1 cellular context compared by ENCODE assay signal in genomic region chr16:85010931-85011845, GRCh38.
TF ChIP-seq lines count a peak whose summit lies in the region.

ZDHHC7 (minus strand) TSS chr16:85011535; CDS start chr16:84990618, 20,917 bp downstream.

TF ChIP-seq in HepG2, 621 proteins besides CTCF, POLR2A, EP300 and RAD21 (continued from another document and continues in another):
- TF ChIP-seq KIAA2018 (CRISPR knock-in tag; IDR thresholded peaks at IDR 0.05; ENCODE audit: borderline replicate concordance): no peak; the same call in 1 of the 2 replicates
- TF ChIP-seq ZNF615 (CRISPR knock-in tag; IDR thresholded peaks at IDR 0.05; ENCODE audit: borderline replicate concordance): no peak
- TF ChIP-seq ZNF776 (CRISPR knock-in tag; IDR thresholded peaks at IDR 0.05): peak; percentile 97
- no peak for TF ChIP-seq ZNF326 (CRISPR knock-in tag; IDR thresholded peaks at IDR 0.05; ENCODE audit: borderline replicate concordance)
- peak; percentile 94 for TF ChIP-seq TAF1 (CRISPR knock-in tag; IDR thresholded peaks at IDR 0.05)
- no peak for TF ChIP-seq ZNF737 (CRISPR knock-in tag; IDR thresholded peaks at IDR 0.05; ENCODE audit: borderline replicate concordance)
- TF ChIP-seq SAP130 (CRISPR knock-in tag; IDR thresholded peaks at IDR 0.05; ENCODE audit: low read depth): peak; percentile 90
- peak; percentile 92 for TF ChIP-seq ZNF891 (CRISPR knock-in tag; IDR thresholded peaks at IDR 0.05)
- no peak for TF ChIP-seq TRIM24 (CRISPR knock-in tag; IDR thresholded peaks at IDR 0.05)
- peak; percentile 76; the same call in 1 of the 2 replicates for TF ChIP-seq ARNT2 (CRISPR knock-in tag; IDR thresholded peaks at IDR 0.05; ENCODE audit: low read depth)
- TF ChIP-seq NFATC3 (CRISPR knock-in tag; IDR thresholded peaks at IDR 0.05): no peak
- no peak for TF ChIP-seq RFXAP (CRISPR knock-in tag; IDR thresholded peaks at IDR 0.05; ENCODE audit: borderline replicate concordance)
- TF ChIP-seq ATF7 (IDR thresholded peaks at IDR 0.05): peak; percentile 93
- 0 out of 2 replicates have a peak, but pooled peaks have one; percentile 53 for TF ChIP-seq ATF7 (CRISPR knock-in tag; IDR thresholded peaks at IDR 0.05)
- no peak for TF ChIP-seq ZNF383 (CRISPR knock-in tag; IDR thresholded peaks at IDR 0.05; ENCODE audit: borderline replicate concordance)
- TF ChIP-seq SKIL (CRISPR knock-in tag; IDR thresholded peaks at IDR 0.05; ENCODE audit: borderline replicate concordance): no peak
- peak; percentile 91; the same call in 1 of the 2 replicates for TF ChIP-seq ZNF792 (CRISPR knock-in tag; IDR thresholded peaks at IDR 0.05)
- TF ChIP-seq CENPBD1 (CRISPR knock-in tag; IDR thresholded peaks at IDR 0.05; ENCODE audit: borderline replicate concordance, low read depth): no peak
- TF ChIP-seq SRSF1 (optimal IDR thresholded peaks at IDR 0.05; ENCODE audit: low read depth, low read length): peak; percentile 84
- TF ChIP-seq ZKSCAN5 (CRISPR knock-in tag; IDR thresholded peaks at IDR 0.05): no peak
- TF ChIP-seq ZNF484 (CRISPR knock-in tag; IDR thresholded peaks at IDR 0.05; ENCODE audit: borderline replicate concordance, low read depth): 0 out of 2 replicates have a peak, but pooled peaks have one; percentile 35
- TF ChIP-seq DDIT3 (CRISPR knock-in tag; IDR thresholded peaks at IDR 0.05): no peak
- no peak for TF ChIP-seq ZNF597 (CRISPR knock-in tag; IDR thresholded peaks at IDR 0.05)
- TF ChIP-seq ELK4 (CRISPR knock-in tag; IDR thresholded peaks at IDR 0.05; ENCODE audit: borderline replicate concordance): peak; percentile 31; the same call in 1 of the 2 replicates
- TF ChIP-seq SNAPC2 (CRISPR knock-in tag; IDR thresholded peaks at IDR 0.05): no peak; the same call in 1 of the 2 replicates
- no peak for TF ChIP-seq MBD4 (IDR thresholded peaks at IDR 0.05; ENCODE audit: borderline replicate concordance, low read length)
- TF ChIP-seq RXRA (CRISPR knock-in tag; IDR thresholded peaks at IDR 0.05): peak; percentile 18; the same call in 1 of the 2 replicates
- no peak for TF ChIP-seq PBX2 (CRISPR knock-in tag; IDR thresholded peaks at IDR 0.05)
- TF ChIP-seq ZNF564 (CRISPR knock-in tag; IDR thresholded peaks at IDR 0.05): peak; percentile 31; the same call in 1 of the 2 replicates
- peak; percentile 84 for TF ChIP-seq SAFB2 (CRISPR knock-in tag; IDR thresholded peaks at IDR 0.05; ENCODE audit: borderline replicate concordance, low read depth)
- TF ChIP-seq ZBTB42 (CRISPR knock-in tag; IDR thresholded peaks at IDR 0.05): no peak
- TF ChIP-seq SNAPC4 (CRISPR knock-in tag; IDR thresholded peaks at IDR 0.05): peak; percentile 93
